In the genomic region with DNA sequence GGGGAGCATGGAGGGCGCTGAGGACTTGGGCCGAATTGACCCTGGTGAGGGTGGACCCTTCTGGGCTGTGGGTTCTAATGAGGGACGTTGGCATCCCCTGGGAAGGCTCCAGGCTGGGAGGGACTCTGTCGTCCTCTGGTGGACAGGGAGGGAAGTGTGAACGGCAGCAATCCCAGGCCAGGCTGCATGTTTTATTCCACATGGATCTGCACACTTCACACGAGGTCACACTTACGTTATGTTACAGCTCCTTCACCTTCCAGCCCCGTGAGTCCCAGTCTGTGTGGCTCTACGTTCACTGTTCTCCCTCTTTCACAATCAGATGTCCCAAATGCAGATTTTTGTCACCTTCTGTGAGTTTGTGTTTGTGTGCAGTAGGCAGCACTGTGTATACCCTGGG, we compare ENCODE assay signal across 1 cellular context.
TF ChIP-seq lines count a peak whose summit lies in the region.

No MANE protein-coding gene starts in this region.

TF ChIP-seq in IMR-90, 13 proteins besides CTCF, POLR2A, EP300 and RAD21:
- TF ChIP-seq SMC3 (IDR thresholded peaks at IDR 0.05; ENCODE audit: low read depth, low read length), result peak; percentile 31; the same call in 1 of the 2 replicates
TF ChIP-seq in IMR-90: peak in this region for 1; not testable (repeated sequence) for 12.
